ENCODE assay signal across 1 cellular context in genomic region chr9:33676746-33677505, GRCh38.
TF ChIP-seq lines count a peak whose summit lies in the region.

No MANE protein-coding gene starts in this region.

TF ChIP-seq in GM12878, 131 proteins besides CTCF, POLR2A, EP300 and RAD21 (continued from another document):
- no peak for TF ChIP-seq ZBTB11 (CRISPR knock-in tag; IDR thresholded peaks at IDR 0.05)
